In the genomic region with DNA sequence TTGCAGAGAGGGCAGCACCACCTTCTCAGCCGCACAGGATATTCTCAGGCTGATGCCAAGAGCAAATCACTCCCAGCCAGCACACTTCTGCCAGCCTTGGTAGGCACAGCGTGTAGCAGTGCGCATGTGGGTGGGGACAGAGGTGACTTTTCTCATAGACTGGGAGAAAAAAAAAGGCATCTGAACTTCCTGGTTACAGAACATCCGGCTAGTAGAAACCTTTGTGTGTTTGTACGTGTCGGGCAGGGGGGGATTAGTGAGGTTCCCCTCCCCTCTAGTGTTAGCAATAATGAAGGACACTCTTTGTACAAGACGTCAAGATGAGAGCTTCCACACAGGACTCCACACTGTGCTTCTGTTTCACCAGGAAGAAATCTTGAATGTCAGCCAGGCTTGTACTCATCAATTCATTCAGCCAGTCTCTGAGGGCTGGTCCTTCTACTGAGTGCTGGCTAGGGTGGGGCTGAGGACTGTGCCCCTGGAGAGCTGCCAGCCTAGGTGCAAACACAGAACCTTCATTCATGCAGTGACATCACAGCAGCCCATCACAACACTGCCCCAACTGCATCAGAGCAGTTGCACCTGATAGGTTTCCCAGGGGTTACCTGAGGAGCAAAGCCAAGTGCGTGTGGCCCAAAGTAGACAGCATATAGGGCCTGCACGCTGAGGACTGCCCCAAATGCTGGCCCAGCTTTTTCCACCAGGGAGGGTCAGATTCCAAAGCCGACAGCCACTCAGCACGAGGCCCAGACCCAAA, we compare ENCODE assay signal across 10 cellular contexts. TPM values are rescaled to one million over a fixed set of nuclear protein-coding genes. Genes with fewer than 3 reads are reported as not detected.
DNase-seq lines count a peak whose midpoint lies in the region; ATAC-seq and TF ChIP-seq lines count a peak whose summit lies in the region.
"Had no signal": no experiment of that assay in that cellular context is flagged by ENCODE, and none has a peak within 500 bp of the region (broad histone marks: within the 10 kb centered on the region; RNA-seq: fewer than 3 reads in every experiment).

No MANE protein-coding gene starts in this region.

- no peaks in the 10 kb centered on the region for H3K79me2 ChIP-seq in fibroblast of lung (ENCODE audit: control insufficient read depth, insufficient read depth, low read length)
- no peaks in the 10 kb centered on the region for H3K79me2 ChIP-seq in smooth muscle cell (ENCODE audit: low read depth)

- ATAC-seq in T-helper 17 cell (peak; percentile 88), HG03196 (IDR thresholded peaks at IDR 0.05; ENCODE audit: unreplicated experiment) (no peak), GM21723 (IDR thresholded peaks at IDR 0.05; ENCODE audit: unreplicated experiment) (no peak)
- ATAC-seq in stimulated activated naive B cell treated with anti-CD40 and anti-IgM and Interleukin-4, amounts not matched to agents 10 μg/mL and 1 μg/mL and 100 μg/mL, for 72 hours (replicated peaks): no peak
- ATAC-seq: K562 had no signal

- H3K9ac ChIP-seq in fibroblast of lung (ENCODE audit: insufficient read depth, low read length): no peak overlapping the region
- H3K9ac ChIP-seq in smooth muscle cell (ENCODE audit: low read depth): no peak overlapping the region

- H3K36me3 Mint-ChIP-seq in T-helper 17 cell (ENCODE audit: low read depth): no peaks in the 10 kb centered on the region
- no peaks in the 10 kb centered on the region for H3K36me3 Mint-ChIP-seq in stimulated activated naive B cell treated with anti-CD40 and anti-IgM and Interleukin-4, amounts not matched to agents 10 μg/mL and 1 μg/mL and 100 μg/mL, for 72 hours

- no peak for TF ChIP-seq EP300 in Ishikawa (IDR thresholded peaks at IDR 0.05; ENCODE audit: borderline replicate concordance)

- H3K4me1 Mint-ChIP-seq in T-helper 17 cell: peaks cover 6% of the 10 kb centered on the region
- peaks cover 5 to 14% of the 10 kb centered on the region in 2 donors for H3K4me1 Mint-ChIP-seq in stimulated activated naive B cell treated with anti-CD40 and anti-IgM and Interleukin-4, amounts not matched to agents 10 μg/mL and 1 μg/mL and 100 μg/mL, for 72 hours

- TF ChIP-seq CTCF in fibroblast of lung (conservative IDR thresholded peaks at IDR 0.05 in 1 of 2, IDR thresholded peaks at IDR 0.05 in 1 of 2; ENCODE audit: low read depth in 1 of 2, low read length in 2 of 2): no peak
- no peak for TF ChIP-seq CTCF in GM20000 (IDR thresholded peaks at IDR 0.05; ENCODE audit: extremely low read depth, missing control alignments)
- no peak for TF ChIP-seq CTCF in smooth muscle cell (IDR thresholded peaks at IDR 0.05; ENCODE audit: borderline replicate concordance, insufficient read depth, poor library complexity, severe bottlenecking)

- no peak for DNase-seq in T-helper 17 cell
- peak; percentile 12 to 60 for DNase-seq in fibroblast of lung (ENCODE audit: low read depth in 2 of 2)
- DNase-seq in stimulated activated naive B cell treated with anti-CD40 and anti-IgM and Interleukin-4, amounts not matched to agents 10 μg/mL and 1 μg/mL and 100 μg/mL, for 72 hours: no peak
- DNase-seq in GM20000 (ENCODE audit: low spot score): no peak
- no peak for DNase-seq in smooth muscle cell (lab: John Stamatoyannopoulos, UW; ENCODE audit: unreplicated experiment)

- no peaks in the 10 kb centered on the region for H3K27me3 Mint-ChIP-seq in T-helper 17 cell
- H3K27me3 Mint-ChIP-seq in stimulated activated naive B cell treated with anti-CD40 and anti-IgM and Interleukin-4, amounts not matched to agents 10 μg/mL and 1 μg/mL and 100 μg/mL, for 72 hours: peaks cover 0 to 4% of the 10 kb centered on the region in 2 donors

- H3K27me3 ChIP-seq in fibroblast of lung (ENCODE audit: control insufficient read depth, insufficient read depth, low read length): no peaks in the 10 kb centered on the region
- H3K27me3 ChIP-seq in smooth muscle cell (ENCODE audit: low read depth): no peaks in the 10 kb centered on the region

- no peak overlapping the region for H2AFZ ChIP-seq in fibroblast of lung (ENCODE audit: low read length)
- no peak overlapping the region for H2AFZ ChIP-seq in smooth muscle cell (ENCODE audit: low read depth)

- WGBS in smooth muscle cell (ENCODE audit: low lambda C conversion rate): 76% methylated on average over 11 of the region's 11 CpGs

- H4K20me1 ChIP-seq in fibroblast of lung (ENCODE audit: control insufficient read depth, extremely low read depth, insufficient read depth, low read length) (no peaks in the 10 kb centered on the region), smooth muscle cell (ENCODE audit: low read depth) (no peaks in the 10 kb centered on the region)

- no peak overlapping the region for H3K4me3 Mint-ChIP-seq in T-helper 17 cell
- no peak overlapping the region for H3K4me3 Mint-ChIP-seq in stimulated activated naive B cell treated with anti-CD40 and anti-IgM and Interleukin-4, amounts not matched to agents 10 μg/mL and 1 μg/mL and 100 μg/mL, for 72 hours

- H3F3A ChIP-seq in smooth muscle cell (ENCODE audit: low read depth): no peaks in the 10 kb centered on the region

- H3K9me3 ChIP-seq in T-helper 17 cell (ENCODE audit: control insufficient read depth, low read length, poor library complexity, severe bottlenecking): no peaks in the 10 kb centered on the region
- no peaks in the 10 kb centered on the region for H3K9me3 ChIP-seq in fibroblast of lung (ENCODE audit: control insufficient read depth, insufficient read depth, low read depth, low read length)
- H3K9me3 ChIP-seq in smooth muscle cell (replicated peaks; ENCODE audit: low read depth): no peaks in the 10 kb centered on the region

- TF ChIP-seq RAD21 in Ishikawa (IDR thresholded peaks at IDR 0.05; ENCODE audit: low read depth): no peak

- peak overlapping the region; percentile 47 for H3K27ac ChIP-seq in fibroblast of lung (ENCODE audit: insufficient read depth, low read length)
- no peak overlapping the region for H3K27ac ChIP-seq in smooth muscle cell (ENCODE audit: low read depth)

- no peak overlapping the region for H3K27ac Mint-ChIP-seq in T-helper 17 cell
- peak overlapping the region; percentile 43 for H3K27ac Mint-ChIP-seq in stimulated activated naive B cell treated with anti-CD40 and anti-IgM and Interleukin-4, amounts not matched to agents 10 μg/mL and 1 μg/mL and 100 μg/mL, for 72 hours

- no peaks in the 10 kb centered on the region for H3K9me3 Mint-ChIP-seq in stimulated activated naive B cell treated with anti-CD40 and anti-IgM and Interleukin-4, amounts not matched to agents 10 μg/mL and 1 μg/mL and 100 μg/mL, for 72 hours

- H3K4me2 ChIP-seq in fibroblast of lung (ENCODE audit: extremely low read depth, insufficient read depth, low read length): no peak overlapping the region
- no peak overlapping the region for H3K4me2 ChIP-seq in smooth muscle cell

- H3K4me1 ChIP-seq in fibroblast of lung (ENCODE audit: control insufficient read depth, extremely low read depth, insufficient read depth, low read length) (peaks cover 11% of the 10 kb centered on the region), smooth muscle cell (ENCODE audit: low read depth) (no peaks in the 10 kb centered on the region)

- H3K36me3 ChIP-seq in fibroblast of lung (ENCODE audit: control insufficient read depth, insufficient read depth, low read length) (no peaks in the 10 kb centered on the region), smooth muscle cell (ENCODE audit: low read depth) (no peaks in the 10 kb centered on the region)

- H3K4me3 ChIP-seq in fibroblast of lung (replicated peaks in 1 of 4; ENCODE audit: control extremely low read depth in 1 of 4, insufficient read depth in 1 of 4, low read depth in 3 of 4, low read length in 4 of 4) (no peak overlapping the region), smooth muscle cell (no peak overlapping the region)
- H3K4me3 ChIP-seq: dorsolateral prefrontal cortex, K562 had no signal

TF ChIP-seq in Ishikawa, 13 proteins besides CTCF, POLR2A, EP300 and RAD21 (continues in another document):
- TF ChIP-seq, protein P1, sequence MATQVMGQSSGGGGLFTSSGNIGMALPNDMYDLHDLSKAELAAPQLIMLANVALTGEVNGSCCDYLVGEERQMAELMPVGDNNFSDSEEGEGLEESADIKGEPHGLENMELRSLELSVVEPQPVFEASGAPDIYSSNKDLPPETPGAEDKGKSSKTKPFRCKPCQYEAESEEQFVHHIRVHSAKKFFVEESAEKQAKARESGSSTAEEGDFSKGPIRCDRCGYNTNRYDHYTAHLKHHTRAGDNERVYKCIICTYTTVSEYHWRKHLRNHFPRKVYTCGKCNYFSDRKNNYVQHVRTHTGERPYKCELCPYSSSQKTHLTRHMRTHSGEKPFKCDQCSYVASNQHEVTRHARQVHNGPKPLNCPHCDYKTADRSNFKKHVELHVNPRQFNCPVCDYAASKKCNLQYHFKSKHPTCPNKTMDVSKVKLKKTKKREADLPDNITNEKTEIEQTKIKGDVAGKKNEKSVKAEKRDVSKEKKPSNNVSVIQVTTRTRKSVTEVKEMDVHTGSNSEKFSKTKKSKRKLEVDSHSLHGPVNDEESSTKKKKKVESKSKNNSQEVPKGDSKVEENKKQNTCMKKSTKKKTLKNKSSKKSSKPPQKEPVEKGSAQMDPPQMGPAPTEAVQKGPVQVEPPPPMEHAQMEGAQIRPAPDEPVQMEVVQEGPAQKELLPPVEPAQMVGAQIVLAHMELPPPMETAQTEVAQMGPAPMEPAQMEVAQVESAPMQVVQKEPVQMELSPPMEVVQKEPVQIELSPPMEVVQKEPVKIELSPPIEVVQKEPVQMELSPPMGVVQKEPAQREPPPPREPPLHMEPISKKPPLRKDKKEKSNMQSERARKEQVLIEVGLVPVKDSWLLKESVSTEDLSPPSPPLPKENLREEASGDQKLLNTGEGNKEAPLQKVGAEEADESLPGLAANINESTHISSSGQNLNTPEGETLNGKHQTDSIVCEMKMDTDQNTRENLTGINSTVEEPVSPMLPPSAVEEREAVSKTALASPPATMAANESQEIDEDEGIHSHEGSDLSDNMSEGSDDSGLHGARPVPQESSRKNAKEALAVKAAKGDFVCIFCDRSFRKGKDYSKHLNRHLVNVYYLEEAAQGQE (IDR thresholded peaks at IDR 0.05; ENCODE audit: low read depth): no peak
- no peak for TF ChIP-seq EGR1 (IDR thresholded peaks at IDR 0.05)
- TF ChIP-seq, protein P2, sequence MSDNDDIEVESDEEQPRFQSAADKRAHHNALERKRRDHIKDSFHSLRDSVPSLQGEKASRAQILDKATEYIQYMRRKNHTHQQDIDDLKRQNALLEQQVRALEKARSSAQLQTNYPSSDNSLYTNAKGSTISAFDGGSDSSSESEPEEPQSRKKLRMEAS (IDR thresholded peaks at IDR 0.05): 0 out of 2 replicates have a peak, but pooled peaks have one; percentile 16
- no peak for TF ChIP-seq TAF1 (IDR thresholded peaks at IDR 0.05; ENCODE audit: low read depth)

RNA-seq across cellular contexts. Expression of a gene that starts 34.7 kb away (rescaled TPM):
- 100 to 1,000 TPM; 153 to 157 TPM for total RNA-seq in T-helper 17 cell
- 118 and 157 TPM in 2 replicates for total RNA-seq in fibroblast of lung
- 255 and 442 TPM in 2 replicates for polyA plus RNA-seq in fibroblast of lung
- 218 and 377 TPM in 2 replicates for polyA plus RNA-seq in fibroblast of lung (2012)
- polyA minus RNA-seq in fibroblast of lung (ENCODE audit: low replicate concordance): 234 and 316 TPM in 2 replicates
- total RNA-seq in smooth muscle cell: 126 and 155 TPM in 2 replicates
- 112 and 116 TPM in 2 replicates for polyA plus RNA-seq in smooth muscle cell

Comparison
In these comparisons a context has a peak if more than half of its experiments do, and no peak if none do; other contexts are left out.
1. DNase-seq: peak in fibroblast of lung (2 of 2); none in T-helper 17 cell (0 of 3), stimulated activated naive B cell treated with anti-CD40 and anti-IgM and Interleukin-4, amounts not matched to agents 10 μg/mL and 1 μg/mL and 100 μg/mL, for 72 hours (single experiment), GM20000 (single experiment) and smooth muscle cell (single experiment).